9 cellular contexts compared by ENCODE assay signal in genomic region chr12:54352022-54352531, GRCh38. TPM values are rescaled to one million over a fixed set of nuclear protein-coding genes. Genes with fewer than 3 reads are reported as not detected.
A peak's percentile ranks its signal among the peaks of the same experiment; 100 is the strongest.
DNase-seq lines count a peak whose midpoint lies in the region; ATAC-seq and TF ChIP-seq lines count a peak whose summit lies in the region.
"Had no signal": no experiment of that assay in that cellular context is flagged by ENCODE, and none has a peak within 500 bp of the region (broad histone marks: within the 10 kb centered on the region; RNA-seq: fewer than 3 reads in every experiment).

No MANE protein-coding gene starts in this region.

- H3K27ac ChIP-seq in PC-3 (ENCODE audit: low read length), result no peak overlapping the region

- intact Hi-C loops in PC-3 (cut with micrococcal nuclease), result no loop called here

- H3K36me3 ChIP-seq in PC-3 (ENCODE audit: low read depth, low read length), result peaks cover 32% of the 10 kb centered on the region

- H3K27me3 ChIP-seq in PC-3 (ENCODE audit: low read length), result no peaks in the 10 kb centered on the region

- peak overlapping the region; percentile 27 for H3K4me3 ChIP-seq in astrocyte of the cerebellum (ENCODE audit: low read depth, low read length)
- no peak overlapping the region for H3K4me3 ChIP-seq in PC-3 (ENCODE audit: low read length)

- DNase-seq in DMS 273 (lab: John Stamatoyannopoulos, UW; ENCODE audit: unreplicated experiment) (peak; percentile 82), NCI-H2171 (lab: John Stamatoyannopoulos, UW) (peak; percentile 70), astrocyte of the cerebellum (ENCODE audit: low read depth) (peak; percentile 84), left kidney (ENCODE audit: low read depth, low spot score) (peak; percentile 97), RKO (ENCODE audit: low spot score) (no peak), PC-3 (no peak)
- peak; percentile 63 for DNase-seq in stimulated activated CD8-positive, alpha-beta memory T cell treated with anti-CD3 and anti-CD28 coated beads, Interleukin-4, amount 100 ng/mL, for 48 hours

- in situ Hi-C loops in astrocyte of the cerebellum (cut with HindIII; ENCODE audit: low sequenced_read_pairs), result no loop called here

- H3K4me1 ChIP-seq in PC-3 (ENCODE audit: insufficient read depth, low read length), result no peaks in the 10 kb centered on the region

- H2AFZ ChIP-seq in PC-3 (ENCODE audit: low read length), result no peak overlapping the region

- no TSS peak for BruUV-seq in PC-3 (replicated peaks; lab: Mats Ljungman, UMichigan)

- CTCF ChIA-PET in PC-3 (lab: Charles Lee), result interaction anchor here (0.5 to 1.2 kb wide), 2 partner anchors 27 to 54 kb away, joined by 3 to 6 read pairs; no protein-coding TSS in a partner anchor

- H3K79me2 ChIP-seq in PC-3 (ENCODE audit: low read length), result no peaks in the 10 kb centered on the region

- POLR2A ChIA-PET in PC-3 (lab: Charles Lee; ENCODE audit: unreplicated experiment), result no interaction called here

- no peaks in the 10 kb centered on the region for H4K20me1 ChIP-seq in PC-3 (ENCODE audit: low read length)

- TF ChIP-seq CTCF in astrocyte of the cerebellum (IDR thresholded peaks at IDR 0.05; ENCODE audit: low read depth, low read length, missing control alignments) (no peak), PC-3 (conservative IDR thresholded peaks at IDR 0.05; ENCODE audit: low read depth, low read length) (no peak)

- H3F3A ChIP-seq in PC-3 (ENCODE audit: low read length, unreplicated experiment), result no peaks in the 10 kb centered on the region

- no peaks in the 10 kb centered on the region for H3K9me2 ChIP-seq in PC-3 (replicated peaks; ENCODE audit: low read length)

- H3K4me2 ChIP-seq in PC-3 (ENCODE audit: low read length), result no peak overlapping the region

- H3K9ac ChIP-seq in PC-3 (ENCODE audit: low read length), result no peak overlapping the region

- no peaks in the 10 kb centered on the region for H3K9me3 ChIP-seq in PC-3 (ENCODE audit: low read length)

- no peak for ATAC-seq in PC-3
- ATAC-seq in HG03354 (IDR thresholded peaks at IDR 0.05; ENCODE audit: poor library complexity, severe bottlenecking, unreplicated experiment), result no peak

RNA-seq across cellular contexts. Expression of gene GPR84, which starts 12.2 kb away (rescaled TPM):
- not detected in 2 replicates for total RNA-seq in PC-3 (2014; rRNA removed)
- total RNA-seq: dermis microvascular lymphatic vessel endothelial cell had no signal

RNA-seq across cellular contexts. Expression of gene COPZ1, which starts 27.1 kb away (rescaled TPM):
- total RNA-seq in PC-3 (2014; rRNA removed), result 121 and 156 TPM in 2 replicates

RNA-seq across cellular contexts. Expression of gene ZNF385A, which starts 32.5 kb away (rescaled TPM):
- 1.8 and 5.0 TPM in 2 replicates for total RNA-seq in PC-3 (2014; rRNA removed)

RNA-seq across cellular contexts. Expression of gene NFE2, which starts 51.3 kb away (rescaled TPM):
- 0.26 and 0.40 TPM in 2 replicates for total RNA-seq in PC-3 (2014; rRNA removed)
- total RNA-seq: dermis microvascular lymphatic vessel endothelial cell had no signal

Comparison
In these comparisons a context has a peak if more than half of its experiments do, and no peak if none do; other contexts are left out.
1. DNase-seq: peak in DMS 273 (single experiment), NCI-H2171 (single experiment), astrocyte of the cerebellum (single experiment), left kidney (single experiment) and stimulated activated CD8-positive, alpha-beta memory T cell treated with anti-CD3 and anti-CD28 coated beads, Interleukin-4, amount 100 ng/mL, for 48 hours (single experiment); none in RKO (single experiment) and PC-3 (single experiment).